8 cellular contexts compared by ENCODE assay signal in genomic region chr17:45060382-45060823, GRCh38. TPM values are rescaled to one million over a fixed set of nuclear protein-coding genes. Genes with fewer than 3 reads are reported as not detected.
DNase-seq lines count a peak whose midpoint lies in the region; ATAC-seq and TF ChIP-seq lines count a peak whose summit lies in the region.

No MANE protein-coding gene starts in this region.

- H3K36me3 ChIP-seq in tibial nerve = peaks cover 0 to 8% (median 0%) of the 10 kb centered on the region in 3 donors

- H3K4me1 ChIP-seq in tibial nerve = peaks cover 8 to 57% (median 34%) of the 10 kb centered on the region in 4 donors

- peak overlapping the region; percentile 95 to 100 (median 99) for H3K27ac Mint-ChIP-seq in brain

- CTCF ChIA-PET in AG04449 (lab: Yijun Ruan, JAX) = interaction anchor here (0.9 to 1.6 kb wide), 5 partner anchors 38 to 139 kb away, joined by 3 to 4 read pairs (median 4); partner anchors contain the start of gene ACBD4

- no peak for TF ChIP-seq POLR2A in lower leg skin (IDR thresholded peaks at IDR 0.05)
- TF ChIP-seq POLR2A in tibial nerve (IDR thresholded peaks at IDR 0.05) = no peak

- no peaks in the 10 kb centered on the region for H3K9me3 ChIP-seq in tibial nerve

- peaks cover 10% of the 10 kb centered on the region for H3K36me3 Mint-ChIP-seq in brain

- H3K9me3 Mint-ChIP-seq in brain = no peaks in the 10 kb centered on the region

- H3K27me3 ChIP-seq in tibial nerve = no peaks in the 10 kb centered on the region

- peak; percentile 1 for ATAC-seq in HG02678 (IDR thresholded peaks at IDR 0.05; ENCODE audit: unreplicated experiment)

- intact Hi-C loops in lower leg skin (cut with DNase I; ENCODE audit: low total_unique reads) = no loop called here

- 10 to 11% methylated on average over 16 of the region's 16 CpGs for whole genome bisulfite sequencing in lower leg skin, 2 donors
- 13 to 15% methylated on average over 16 of the region's 16 CpGs for WGBS in tibial nerve, 2 donors

- H3K4me1 Mint-ChIP-seq in brain = peaks cover 57% of the 10 kb centered on the region

- DNase-seq in AG04449 (ENCODE audit: low read depth, low spot score) (no peak), lower leg skin (ENCODE audit: low spot score in 2 of 2) (peak in 1 of 2 donors; percentile 31), tibial nerve (ENCODE audit: low spot score in 2 of 2) (peak in 1 of 2 donors; percentile 42), SIG-M5 treated with dmso at 0.1 percent for 504 hours (lab: John Stamatoyannopoulos, UW; ENCODE audit: unreplicated experiment) (no peak), NCI-H1105 treated with DMSO at 0.1 percent for 48 hours (lab: John Stamatoyannopoulos, UW) (no peak)
- DNase-seq in activated CD4-positive, alpha-beta T cell treated with anti-CD3 and anti-CD28 coated beads, Interleukin-2, amount 50 U/mL, for 4 hours = no peak

- TF ChIP-seq EP300 in tibial nerve (IDR thresholded peaks at IDR 0.05) = no peak

- peak overlapping the region; percentile 86 for H3K4me3 ChIP-seq in AG04449 (ENCODE audit: low read depth, low read length)
- H3K4me3 ChIP-seq in lower leg skin (ENCODE audit: low read depth, poor library complexity, severe bottlenecking) = peak overlapping the region; percentile 84
- H3K4me3 ChIP-seq in tibial nerve = peak overlapping the region; percentile 59 to 94 (median 68)

- H3K27ac ChIP-seq in tibial nerve = peak overlapping the region; percentile 76 to 97 (median 88)

- TF ChIP-seq CTCF in AG04449 (IDR thresholded peaks at IDR 0.05; ENCODE audit: insufficient read depth, low read length, missing control alignments) (no peak), brain (conservative IDR thresholded peaks at IDR 0.05) (no peak), lower leg skin (IDR thresholded peaks at IDR 0.05) (no peak), tibial nerve (IDR thresholded peaks at IDR 0.05) (no peak)

- H3K27me3 Mint-ChIP-seq in brain = peaks cover 11% of the 10 kb centered on the region

- POLR2A ChIA-PET in AG04449 (lab: Yijun Ruan, JAX) = interaction anchor here (0.6 to 1.6 kb wide), 7 partner anchors 8 to 89 kb away, joined by 3 to 7 read pairs (median 5); partner anchors contain the start of genes DCAKD and HEXIM1

- H3K4me3 Mint-ChIP-seq in brain = peak overlapping the region; percentile 92 to 98 (median 97)

RNA-seq across cellular contexts. Expression of gene NMT1, which starts 0.7 kb away (rescaled TPM):
- polyA plus RNA-seq in brain (ENCODE audit: insufficient read depth, low read depth, low replicate concordance) = 60.8 TPM
- 100 to 1,000 TPM in 1 of 4 donors, 10 to 100 TPM in 3; 37.3 to 101 (median 60.3) TPM for total RNA-seq in lower leg skin
- 10 to 100 TPM; 63.2 to 97.9 (median 80.1) TPM for total RNA-seq in tibial nerve

RNA-seq across cellular contexts. Expression of gene DCAKD, which starts 9.0 kb away (rescaled TPM):
- 95.0 TPM for polyA plus RNA-seq in brain (ENCODE audit: insufficient read depth, low read depth, low replicate concordance)
- total RNA-seq in lower leg skin = 10 to 100 TPM; 47.9 to 70.2 (median 61.0) TPM
- total RNA-seq in tibial nerve = 10 to 100 TPM; 47.7 to 53.2 (median 49.5) TPM
